17 cellular contexts compared by ENCODE assay signal in the genomic region with DNA sequence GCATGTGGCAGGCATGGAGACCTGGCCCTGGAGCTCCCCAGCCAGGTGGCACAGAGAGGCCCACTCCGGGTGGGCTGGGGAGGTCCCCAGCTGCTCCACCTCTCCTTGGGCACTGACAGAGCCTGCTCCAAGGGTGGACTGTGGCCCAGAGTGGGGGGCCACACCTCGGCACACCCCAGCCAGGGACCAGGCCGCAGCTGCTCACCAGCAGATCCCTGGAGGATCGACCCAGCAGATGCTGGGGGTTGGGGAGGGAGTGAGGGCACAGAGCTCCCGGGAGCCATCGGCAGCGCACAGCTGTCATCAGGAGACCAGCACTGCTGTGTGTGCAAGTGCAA.
DNase-seq lines count a peak whose midpoint lies in the region; ATAC-seq and TF ChIP-seq lines count a peak whose summit lies in the region.
"Had no signal": no experiment of that assay in that cellular context is flagged by ENCODE, and none has a peak within 500 bp of the region (broad histone marks: within the 10 kb centered on the region; RNA-seq: fewer than 3 reads in every experiment).

No MANE protein-coding gene starts in this region.

- H3K27me3 ChIP-seq in right lobe of liver: no peaks in the 10 kb centered on the region

- peak overlapping the region; percentile 82 for H3K4me3 Mint-ChIP-seq in glutamatergic neuron (ENCODE audit: unreplicated experiment)

- H3K27ac Mint-ChIP-seq in glutamatergic neuron (ENCODE audit: unreplicated experiment): peak overlapping the region; percentile 99

- no peaks in the 10 kb centered on the region for H3K9me3 ChIP-seq in right lobe of liver

- no peaks in the 10 kb centered on the region for H3K4me1 ChIP-seq in right lobe of liver

- H3K4me3 ChIP-seq in right lobe of liver: no peak overlapping the region
- H3K4me3 ChIP-seq in coronary artery: no peak overlapping the region
- H3K4me3 ChIP-seq: GM12878 had no signal

- peaks cover 60% of the 10 kb centered on the region for H3K9me3 Mint-ChIP-seq in glutamatergic neuron (ENCODE audit: unreplicated experiment)

- 30% methylated on average over 2 of the region's 7 CpGs for WGBS in right lobe of liver (ENCODE audit: insufficient coverage, low coverage, low lambda C conversion rate, missing lambda C conversion rate)

- ATAC-seq in right lobe of liver: no peak
- ATAC-seq: GM12878, Panc1 had no signal

- peaks cover 55% of the 10 kb centered on the region for H3K27me3 Mint-ChIP-seq in glutamatergic neuron (ENCODE audit: unreplicated experiment)

- H3K36me3 Mint-ChIP-seq in glutamatergic neuron (ENCODE audit: unreplicated experiment): peaks cover 23% of the 10 kb centered on the region

- TF ChIP-seq POLR2A in right lobe of liver (IDR thresholded peaks at IDR 0.05): no peak

- H3K4me1 Mint-ChIP-seq in glutamatergic neuron (ENCODE audit: low read depth, unreplicated experiment): peaks cover 71% of the 10 kb centered on the region

- TF ChIP-seq CTCF in glutamatergic neuron (IDR thresholded peaks at IDR 0.05; ENCODE audit: partially characterized antibody, unreplicated experiment) (no peak), right lobe of liver (IDR thresholded peaks at IDR 0.05) (no peak), coronary artery (IDR thresholded peaks at IDR 0.05) (no peak)

- no peaks in the 10 kb centered on the region for H3K36me3 ChIP-seq in right lobe of liver

- DNase-seq in NCI-H82 (lab: John Stamatoyannopoulos, UW) (peak; percentile 35), NCI-H82 treated with DMSO at 0.1 percent for 48 hours (lab: John Stamatoyannopoulos, UW; ENCODE audit: unreplicated experiment) (no peak), NCI-H2171 treated with DMSO at 0.1 percent for 48 hours (lab: John Stamatoyannopoulos, UW) (peak; percentile 92), glutamatergic neuron (peak; percentile 71), right lobe of liver (no peak), coronary artery (ENCODE audit: low spot score) (no peak), cerebellar cortex (ENCODE audit: low spot score) (no peak)
- DNase-seq: C1 segment of cervical spinal cord, GDM1, KBM-7, MV-4-11, NCI-H146, NCI-H2107, NCI-H446, NCI-H774 had no signal

- no peak overlapping the region for H3K27ac ChIP-seq in right lobe of liver
- no peak overlapping the region for H3K27ac ChIP-seq in coronary artery

- intact Hi-C loops in right lobe of liver (cut with DNase I): no loop called here

Comparison
In these comparisons a context has a peak if more than half of its experiments do, and no peak if none do; other contexts are left out.
1. DNase-seq: peak in NCI-H82 (single experiment), NCI-H2171 treated with DMSO at 0.1 percent for 48 hours (single experiment) and glutamatergic neuron (single experiment); none in NCI-H82 treated with DMSO at 0.1 percent for 48 hours (single experiment), right lobe of liver (0 of 3), coronary artery (single experiment) and cerebellar cortex (single experiment).